ENCODE assay signal across 8 cellular contexts in the genomic region with DNA sequence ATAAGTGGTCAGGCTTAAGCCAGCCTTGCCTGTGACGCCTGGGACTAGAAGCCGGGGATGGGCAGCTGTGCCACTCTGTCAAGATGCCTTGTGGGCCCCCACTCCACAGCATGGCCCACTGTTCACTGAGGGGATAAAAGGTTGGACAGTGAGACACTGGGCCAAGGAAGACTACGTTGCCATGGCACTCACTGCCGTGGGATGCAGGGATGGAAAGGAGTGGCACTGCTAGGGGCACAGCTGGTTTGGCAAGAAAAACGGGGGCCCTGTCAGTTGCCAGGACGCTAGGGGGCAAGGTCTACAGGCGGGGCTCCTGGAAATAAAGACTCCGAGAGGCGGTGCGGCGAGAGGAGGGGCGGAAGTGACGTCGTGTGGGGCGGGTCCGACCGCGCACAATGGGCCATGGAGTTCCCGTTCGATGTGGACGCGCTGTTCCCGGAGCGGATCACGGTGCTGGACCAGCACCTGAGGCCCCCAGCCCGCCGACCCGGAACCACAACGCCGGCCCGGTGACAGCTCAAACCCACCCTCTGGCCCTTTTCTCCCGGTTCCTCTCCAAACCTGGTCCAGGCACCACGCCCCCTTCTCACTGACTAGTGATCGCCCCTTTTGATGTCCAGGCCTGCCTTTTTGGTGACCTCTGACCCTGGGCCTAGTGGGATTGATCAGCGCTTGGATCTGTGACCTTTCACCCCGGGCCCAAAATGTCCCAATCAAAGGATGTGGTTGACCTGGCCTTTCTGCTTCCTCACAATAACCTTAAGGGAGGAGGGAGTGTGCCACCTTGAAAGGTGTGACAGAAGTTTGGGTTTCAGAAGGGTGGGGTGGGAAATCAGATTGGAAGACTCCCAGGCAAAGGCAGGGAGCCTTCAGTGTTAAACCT. TPM values are rescaled to one million over a fixed set of nuclear protein-coding genes. Genes with fewer than 3 reads are reported as not detected.
DNase-seq lines count a peak whose midpoint lies in the region; ATAC-seq and TF ChIP-seq lines count a peak whose summit lies in the region.

Gene ATAT1, plus strand, starts transcription at position 391 of the 883 bp plus-strand sequence.

- CTCF ChIA-PET in activated naive CD4-positive, alpha-beta T cell treated with anti-CD3 and anti-CD28 coated beads for 36 hours (lab: Charles Lee) = interaction anchor here (0.8 to 1.6 kb wide), 3 partner anchors 33 to 104 kb away, joined by 3 read pairs; no protein-coding TSS in a partner anchor

- peak within 1 kb of the TSS; percentile 96 for H3K4me3 Mint-ChIP-seq in activated naive CD4-positive, alpha-beta T cell treated with anti-CD3 and anti-CD28 coated beads for 36 hours

- no peaks in the 10 kb centered on the region for H3K9me3 ChIP-seq in SJCRH30 (replicated peaks)
- H3K9me3 ChIP-seq in gastroesophageal sphincter = no peaks in the 10 kb centered on the region

- 1% methylated on average over 19 of the region's 36 CpGs; no CpG with 5 or more reads in 1 of the 2 donors for whole genome bisulfite sequencing in gastroesophageal sphincter (ENCODE audit: low coverage in 1 of 2), 2 donors

- H3K4me1 Mint-ChIP-seq in activated naive CD4-positive, alpha-beta T cell treated with anti-CD3 and anti-CD28 coated beads for 36 hours (ENCODE audit: low read depth) = peaks cover 21% of the 10 kb centered on the region

- intact Hi-C loops in activated naive CD4-positive, alpha-beta T cell treated with anti-CD3 and anti-CD28 coated beads for 36 hours (cut with micrococcal nuclease) = loop anchor here (1.0 to 2.0 kb wide), 3 partner anchors 9 to 47 kb away; partner anchors contain the start of genes C6orf136, DHX16, MRPS18B and PPP1R10

- H3K27ac Mint-ChIP-seq in activated naive CD4-positive, alpha-beta T cell treated with anti-CD3 and anti-CD28 coated beads for 36 hours = peak within 1 kb of the TSS; percentile 93

- TF ChIP-seq POLR2A in gastroesophageal sphincter (IDR thresholded peaks at IDR 0.05) = peak; percentile 32 to 47

- H3K36me3 ChIP-seq in SJCRH30 (peaks cover 32% of the 10 kb centered on the region), gastroesophageal sphincter (peaks cover 0 to 82% of the 10 kb centered on the region in 2 donors)

- no peaks in the 10 kb centered on the region for H3K9me3 Mint-ChIP-seq in activated naive CD4-positive, alpha-beta T cell treated with anti-CD3 and anti-CD28 coated beads for 36 hours

- peak; percentile 84 for ATAC-seq in GM21737 (IDR thresholded peaks at IDR 0.05; ENCODE audit: unreplicated experiment)
- ATAC-seq in gastroesophageal sphincter = peak; percentile 98

- no peaks in the 10 kb centered on the region for H3K27me3 Mint-ChIP-seq in activated naive CD4-positive, alpha-beta T cell treated with anti-CD3 and anti-CD28 coated beads for 36 hours (ENCODE audit: low read depth)

- peak within 1 kb of the TSS; percentile 96 for H3K27ac ChIP-seq in SJCRH30
- H3K27ac ChIP-seq in gastroesophageal sphincter = peak within 1 kb of the TSS; percentile 25 to 97 (median 90)

- TF ChIP-seq CTCF in gastroesophageal sphincter (IDR thresholded peaks at IDR 0.05) = peak in 3 of 4 experiments; percentile 37 to 70 (median 58)

- H3K36me3 Mint-ChIP-seq in activated naive CD4-positive, alpha-beta T cell treated with anti-CD3 and anti-CD28 coated beads for 36 hours (ENCODE audit: low read depth) = peaks cover 32% of the 10 kb centered on the region

- no peaks in the 10 kb centered on the region for H3K27me3 ChIP-seq in SJCRH30
- no peaks in the 10 kb centered on the region for H3K27me3 ChIP-seq in gastroesophageal sphincter

- H3K4me3 ChIP-seq in SJCRH30 (peak within 1 kb of the TSS; percentile 72), gastroesophageal sphincter (peak within 1 kb of the TSS; percentile 23 to 61)

- peak; percentile 90 for DNase-seq in DMS114 treated with DMSO at 0.1 percent for 48 hours (lab: John Stamatoyannopoulos, UW; ENCODE audit: unreplicated experiment)
- peak; percentile 87 for DNase-seq in LoVo (ENCODE audit: low spot score)
- DNase-seq in SJCRH30 = peak; percentile 91 to 93
- peak; percentile 89 for DNase-seq in activated naive CD4-positive, alpha-beta T cell treated with anti-CD3 and anti-CD28 coated beads for 36 hours
- peak in 55 of 56 donors; percentile 51 to 95 (median 85) for DNase-seq in nucleus accumbens (lab: John Stamatoyannopoulos, UW)
- DNase-seq in superior temporal gyrus (ENCODE audit: extremely low spot score) = peak; percentile 93

- H3K4me1 ChIP-seq in SJCRH30 = peaks cover 10% of the 10 kb centered on the region
- peaks cover 0 to 21% (median 11%) of the 10 kb centered on the region in 3 donors for H3K4me1 ChIP-seq in gastroesophageal sphincter

- TF ChIP-seq EP300 in gastroesophageal sphincter (IDR thresholded peaks at IDR 0.05) = no peak

RNA-seq across cellular contexts. Expression of gene ATAT1, which starts in this region (rescaled TPM):
- 11.4 and 13.0 TPM in 2 replicates for total RNA-seq in SJCRH30 (2014; rRNA removed; shearing (Covaris generic))
- total RNA-seq in activated naive CD4-positive, alpha-beta T cell treated with anti-CD3 and anti-CD28 coated beads for 36 hours = 1 to 10 TPM; 6.9 to 7.5 TPM
- total RNA-seq in gastroesophageal sphincter = 1 to 10 TPM in 3 of 4 donors, under 1 TPM in 1; 0.82 to 2.6 (median 2.1) TPM

Comparison
In these comparisons a context has a peak if more than half of its experiments do, and no peak if none do; other contexts are left out.
1. Peak in every context shown above with its lines: DNase-seq, ATAC-seq, H3K4me3 ChIP-seq and H3K27ac ChIP-seq.